Comparison of ENCODE assay signal across 8 cellular contexts in genomic region chr13:110713981-110714797, GRCh38. TPM values are rescaled to one million over a fixed set of nuclear protein-coding genes. Genes with fewer than 3 reads are reported as not detected.
A peak's percentile ranks its signal among the peaks of the same experiment; 100 is the strongest.
DNase-seq lines count a peak whose midpoint lies in the region; ATAC-seq and TF ChIP-seq lines count a peak whose summit lies in the region.

No MANE protein-coding gene starts in this region.

- H3K27me3 Mint-ChIP-seq in activated T-cell treated with anti-CD3 and anti-CD28 coated beads, Interleukin-2, amount 50 U/mL, for 72 hours (ENCODE audit: low read depth): no peaks in the 10 kb centered on the region
- H3K27me3 Mint-ChIP-seq in nephron (ENCODE audit: low read depth): no peaks in the 10 kb centered on the region

- ATAC-seq in activated T-cell treated with anti-CD3 and anti-CD28 coated beads, Interleukin-2, amount 50 U/mL, for 72 hours (replicated peaks in 1 of 2): peak in 1 of 2 donors; percentile 5
- ATAC-seq in stimulated activated naive CD8-positive, alpha-beta T cell treated with anti-CD3 and anti-CD28 coated beads, Interleukin-15, Interleukin-2, amounts not matched to agents 100 U/mL and 50 U/mL, for 24 hours: no peak
- ATAC-seq in GM19023 (IDR thresholded peaks at IDR 0.05; ENCODE audit: unreplicated experiment) (no peak), GM21529 (IDR thresholded peaks at IDR 0.05; ENCODE audit: unreplicated experiment) (no peak)

- DNase-seq in GM13977 (ENCODE audit: low spot score): peak; percentile 69
- DNase-seq in NOMO-1 (lab: John Stamatoyannopoulos, UW; ENCODE audit: unreplicated experiment in 2 of 2): peak; percentile 19 to 33
- DNase-seq in activated T-cell treated with anti-CD3 and anti-CD28 coated beads, Interleukin-2, amount 50 U/mL, for 72 hours: peak; percentile 73 to 79
- peak; percentile 31 for DNase-seq in fibroblast of gingiva (ENCODE audit: low read depth)
- peak; percentile 75 for DNase-seq in stimulated activated naive CD8-positive, alpha-beta T cell treated with anti-CD3 and anti-CD28 coated beads, Interleukin-15, Interleukin-2, amounts not matched to agents 100 U/mL and 50 U/mL, for 24 hours

- peaks cover 29% of the 10 kb centered on the region for H3K4me1 Mint-ChIP-seq in activated T-cell treated with anti-CD3 and anti-CD28 coated beads, Interleukin-2, amount 50 U/mL, for 72 hours (ENCODE audit: low read depth)
- peaks cover 18% of the 10 kb centered on the region for H3K4me1 Mint-ChIP-seq in nephron

- H3K36me3 Mint-ChIP-seq in activated T-cell treated with anti-CD3 and anti-CD28 coated beads, Interleukin-2, amount 50 U/mL, for 72 hours (ENCODE audit: insufficient read depth in 2 of 2): peaks cover 3 to 4% of the 10 kb centered on the region in 2 donors
- peaks cover 5% of the 10 kb centered on the region for H3K36me3 Mint-ChIP-seq in nephron (ENCODE audit: low read depth)

- peak overlapping the region; percentile 96 for H3K4me3 Mint-ChIP-seq in activated T-cell treated with anti-CD3 and anti-CD28 coated beads, Interleukin-2, amount 50 U/mL, for 72 hours
- peak overlapping the region; percentile 98 to 99 (median 98) for H3K4me3 Mint-ChIP-seq in nephron

- in situ Hi-C loops in GM13977 (cut with MboI; ENCODE audit: low pct_unique_long_range_greater_than_20kb, low sequenced_read_pairs, unreplicated experiment): no loop called here

- TF ChIP-seq CTCF in GM13977 (IDR thresholded peaks at IDR 0.05; ENCODE audit: extremely low read depth, insufficient read depth, missing control alignments) (peak; percentile 13), nephron (IDR thresholded peaks at IDR 0.05; ENCODE audit: unreplicated experiment in 3 of 3) (peak in 1 of 3 experiments; percentile 15)

- no peaks in the 10 kb centered on the region for H3K9me3 Mint-ChIP-seq in activated T-cell treated with anti-CD3 and anti-CD28 coated beads, Interleukin-2, amount 50 U/mL, for 72 hours
- H3K9me3 Mint-ChIP-seq in nephron: no peaks in the 10 kb centered on the region

- H3K27ac Mint-ChIP-seq in activated T-cell treated with anti-CD3 and anti-CD28 coated beads, Interleukin-2, amount 50 U/mL, for 72 hours: peak overlapping the region; percentile 89
- H3K27ac Mint-ChIP-seq in nephron: peak overlapping the region; percentile 97 to 99 (median 99)

RNA-seq across cellular contexts. Expression of gene ING1, which starts 0.7 kb away (rescaled TPM):
- total RNA-seq in activated T-cell treated with anti-CD3 and anti-CD28 coated beads, Interleukin-2, amount 50 U/mL, for 72 hours: 10 to 100 TPM; 19.9 to 24.2 TPM

RNA-seq across cellular contexts. Expression of gene CARS2, which starts 8.3 kb away (rescaled TPM):
- 10 to 100 TPM; 42.3 to 59.3 TPM for total RNA-seq in activated T-cell treated with anti-CD3 and anti-CD28 coated beads, Interleukin-2, amount 50 U/mL, for 72 hours

Comparison
In these comparisons a context has a peak if more than half of its experiments do, and no peak if none do; other contexts are left out.
1. DNase-seq: peak in every context shown above with its lines; median percentile 76 in activated T-cell treated with anti-CD3 and anti-CD28 coated beads, Interleukin-2, amount 50 U/mL, for 72 hours; 75 in stimulated activated naive CD8-positive, alpha-beta T cell treated with anti-CD3 and anti-CD28 coated beads, Interleukin-15, Interleukin-2, amounts not matched to agents 100 U/mL and 50 U/mL, for 24 hours; 69 in GM13977; 31 in fibroblast of gingiva; 26 in NOMO-1.